ENCODE assay signal across 12 cellular contexts in genomic region chr10:91090761-91091529, GRCh38.
DNase-seq lines count a peak whose midpoint lies in the region; ATAC-seq and TF ChIP-seq lines count a peak whose summit lies in the region.
"Had no signal": no experiment of that assay in that cellular context is flagged by ENCODE, and none has a peak within 500 bp of the region (broad histone marks: within the 10 kb centered on the region; RNA-seq: fewer than 3 reads in every experiment).

No MANE protein-coding gene starts in this region.

- POLR2A ChIA-PET in A673 (lab: Charles Lee; ENCODE audit: low non-redundant PET), result no interaction called here

- no peak overlapping the region for H3K27ac ChIP-seq in A673 (ENCODE audit: low read depth, low read length, poor library complexity, severe bottlenecking)

- intact Hi-C loops in A673 (cut with micrococcal nuclease; ENCODE audit: unreplicated experiment), result no loop called here

- H3K4me1 ChIP-seq in A673 (ENCODE audit: insufficient read depth, low read length, poor library complexity, severe bottlenecking), result no peaks in the 10 kb centered on the region

- peaks cover 5% of the 10 kb centered on the region for H3K27me3 ChIP-seq in A673 (replicated peaks; ENCODE audit: insufficient read depth, low read depth, low read length, poor library complexity)

- BruUV-seq in A673 (replicated peaks; lab: Mats Ljungman, UMichigan), result no TSS peak

- TF ChIP-seq CTCF in A673 (conservative IDR thresholded peaks at IDR 0.05; ENCODE audit: low read depth, low read length) (peak; percentile 32), GM12865 (IDR thresholded peaks at IDR 0.05; ENCODE audit: insufficient read depth, low read depth, low read length, missing control alignments) (peak; percentile 20), fibroblast of the aortic adventitia (IDR thresholded peaks at IDR 0.05; ENCODE audit: insufficient read depth, low read length) (peak; percentile 30)

- H3K4me3 ChIP-seq in A673 (ENCODE audit: low read depth, low read length, poor library complexity, severe bottlenecking), result no peak overlapping the region
- no peak overlapping the region for H3K4me3 ChIP-seq in GM12865 (ENCODE audit: low read depth, low read length)
- no peak overlapping the region for H3K4me3 ChIP-seq in fibroblast of the aortic adventitia (ENCODE audit: low read depth, low read length)

- DNase-seq in A673 (ENCODE audit: low spot score), result peak; percentile 7
- DNase-seq in GM12865 (ENCODE audit: low read depth), result peak; percentile 54
- peak; percentile 18 for DNase-seq in RKO (ENCODE audit: low spot score)
- peak; percentile 6 for DNase-seq in fibroblast of the aortic adventitia (ENCODE audit: low read depth)
- no peak for DNase-seq in NCI-H1930 (lab: John Stamatoyannopoulos, UW)
- DNase-seq in NCI-H446 treated with DMSO at 0.1 percent for 48 hours (lab: John Stamatoyannopoulos, UW), result no peak
- DNase-seq: activated effector memory CD4-positive, alpha-beta T cell treated with Interleukin-2 at 50 U/mL for 16 hours; Calu3; NCI-H187 treated with DMSO at 0.1 percent for 48 hours; T1000 had no signal

- CTCF ChIA-PET in A673 (lab: Charles Lee), result no interaction called here

- no peaks in the 10 kb centered on the region for H3K36me3 ChIP-seq in A673 (ENCODE audit: insufficient read depth, low read length, poor library complexity, severe bottlenecking)

- no peak for ATAC-seq in HG02623 (IDR thresholded peaks at IDR 0.05; ENCODE audit: unreplicated experiment)
- ATAC-seq in GM21367 (IDR thresholded peaks at IDR 0.05; ENCODE audit: unreplicated experiment), result no peak

- H3K9me3 ChIP-seq in A673 (ENCODE audit: low read depth, low read length, poor library complexity, severe bottlenecking), result no peaks in the 10 kb centered on the region

Comparison
In these comparisons a context has a peak if more than half of its experiments do, and no peak if none do; other contexts are left out.
1. DNase-seq: peak in A673 (single experiment), GM12865 (single experiment), RKO (single experiment) and fibroblast of the aortic adventitia (single experiment); none in NCI-H1930 (0 of 2) and NCI-H446 treated with DMSO at 0.1 percent for 48 hours (single experiment).
2. Peak in every context shown above with its lines, with median percentiles within 50 percentile points of each other: CTCF ChIP-seq.